ENCODE assay signal across 8 cellular contexts in genomic region chr3:135966349-135966695, GRCh38. TPM values are rescaled to one million over a fixed set of nuclear protein-coding genes. Genes with fewer than 3 reads are reported as not detected.
DNase-seq lines count a peak whose midpoint lies in the region; ATAC-seq and TF ChIP-seq lines count a peak whose summit lies in the region.

No MANE protein-coding gene starts in this region.

- H4K20me1 ChIP-seq in BLaER1 treated with 17β-estradiol and CSF1 and Interleukin-3, amounts not matched to agents 10 nM and 100 nM: no peaks in the 10 kb centered on the region
- 0 out of 2 replicates have a peak, but pooled peaks cover 5% of the 10 kb centered on the region for H4K20me1 ChIP-seq in GM23338 (replicated peaks; ENCODE audit: insufficient read depth)

- peak; percentile 37 for ATAC-seq in GM23338
- ATAC-seq in GM18873 (IDR thresholded peaks at IDR 0.05; ENCODE audit: low FRiP score, unreplicated experiment): no peak

- no peak overlapping the region for H3K4ac ChIP-seq in neuronal stem cell (ENCODE audit: low read length)

- peaks cover 40% of the 10 kb centered on the region for H3K4me1 Mint-ChIP-seq in GM23338

- H3K9me3 Mint-ChIP-seq in GM23338: peaks cover 3% of the 10 kb centered on the region

- H3K9me3 ChIP-seq in BLaER1 treated with 17β-estradiol and CSF1 and Interleukin-3, amounts not matched to agents 10 nM and 100 nM (replicated peaks in 1 of 11): peaks cover 1 to 15% (median 7%) of the 10 kb centered on the region in 11 experiments; a peak in 19 of 22 replicates
- H3K9me3 ChIP-seq in SK-N-MC (ENCODE audit: low read depth, low read length): no peaks in the 10 kb centered on the region
- H3K9me3 ChIP-seq in neuronal stem cell (replicated peaks in 1 of 2; ENCODE audit: control insufficient read depth in 2 of 2, insufficient read depth in 1 of 2, low read depth in 1 of 2, low read length in 2 of 2): no peaks in the 10 kb centered on the region

- no peaks in the 10 kb centered on the region for H3K36me3 ChIP-seq in BLaER1 treated with 17β-estradiol and CSF1 and Interleukin-3, amounts not matched to agents 10 nM and 100 nM
- H3K36me3 ChIP-seq in GM23338 (ENCODE audit: insufficient read depth): no peaks in the 10 kb centered on the region
- no peaks in the 10 kb centered on the region for H3K36me3 ChIP-seq in SK-N-MC (ENCODE audit: insufficient read depth, low read length)
- H3K36me3 ChIP-seq in neuronal stem cell (replicated peaks in 1 of 2; ENCODE audit: control insufficient read depth in 2 of 2, insufficient read depth in 2 of 2, low read length in 2 of 2): no peaks in the 10 kb centered on the region

- peak overlapping the region; percentile 86 for H3K4me3 Mint-ChIP-seq in GM23338

- H3K14ac ChIP-seq in neuronal stem cell (ENCODE audit: low read length): no peak overlapping the region

- H3K36me3 Mint-ChIP-seq in GM23338 (ENCODE audit: low read depth): peaks cover under 1% of the 10 kb centered on the region; the same call in 2 of the 3 replicates

- H3K9me2 ChIP-seq in GM23338 (ENCODE audit: insufficient read depth): peaks cover 15% of the 10 kb centered on the region

- 0 out of 4 replicates have a peak, but pooled peaks of 1 of the 2 experiments have one; percentile 3 for TF ChIP-seq CTCF in GM23338 (conservative IDR thresholded peaks at IDR 0.05; ENCODE audit: low read depth in 2 of 2)
- no peak for TF ChIP-seq CTCF in fibroblast of mammary gland (conservative IDR thresholded peaks at IDR 0.05; ENCODE audit: control insufficient read depth, insufficient read depth, low read depth, low read length)

- H2BK120ac ChIP-seq in neuronal stem cell (ENCODE audit: low read depth, low read length): no peak overlapping the region

- H2BK12ac ChIP-seq in neuronal stem cell (ENCODE audit: low read length): no peak overlapping the region

- H3K18ac ChIP-seq in neuronal stem cell (ENCODE audit: low read length): peak overlapping the region; percentile 97

- H3K23ac ChIP-seq in neuronal stem cell (ENCODE audit: low read depth, low read length, poor library complexity): peak overlapping the region; percentile 69

- WGBS in neuronal stem cell (ENCODE audit: extremely low coverage in 2 of 2, insufficient read length in 2 of 2, insufficient replicate concordance in 1 of 2), 2 donors: no CpG with 5 or more reads among the region's 29 CpGs

- H3K27me3 Mint-ChIP-seq in GM23338 (ENCODE audit: insufficient read depth, low read depth, poor library complexity): peaks cover 7% of the 10 kb centered on the region

- H4K8ac ChIP-seq in neuronal stem cell (ENCODE audit: low read depth, low read length): no peak overlapping the region

- DNase-seq in GM23338 (ENCODE audit: low spot score) (peak; percentile 72), SK-N-MC (ENCODE audit: low read depth, low spot score) (no peak), fibroblast of mammary gland (ENCODE audit: low read depth) (peak; percentile 31), neuronal stem cell (ENCODE audit: low spot score) (no peak), G401 (ENCODE audit: low spot score) (no peak), iPS-NIHi11 (ENCODE audit: low spot score) (no peak)

- H2AFZ ChIP-seq in GM23338: peak overlapping the region; percentile 90
- H2AFZ ChIP-seq in neuronal stem cell (ENCODE audit: low read length): peak overlapping the region; percentile 98

- no peaks in the 10 kb centered on the region; the same call in 1 of the 2 replicates for H3F3A ChIP-seq in GM23338 (replicated peaks; ENCODE audit: low read depth)

- H3K4me1 ChIP-seq in BLaER1 treated with 17β-estradiol and CSF1 and Interleukin-3, amounts not matched to agents 10 nM and 100 nM: peaks cover 0 to 13% (median 6%) of the 10 kb centered on the region in 10 experiments; a peak in 12 of 20 replicates
- peaks cover 26% of the 10 kb centered on the region for H3K4me1 ChIP-seq in GM23338 (ENCODE audit: insufficient read depth)
- peaks cover 2 to 12% of the 10 kb centered on the region in 2 donors for H3K4me1 ChIP-seq in neuronal stem cell (ENCODE audit: control insufficient read depth in 2 of 2, insufficient read depth in 1 of 2, low read depth in 1 of 2, low read length in 2 of 2)

- peak overlapping the region; percentile 62 to 77 (median 71) for H3K9ac ChIP-seq in BLaER1 treated with 17β-estradiol and CSF1 and Interleukin-3, amounts not matched to agents 10 nM and 100 nM
- H3K9ac ChIP-seq in SK-N-MC (ENCODE audit: insufficient read length) (peak overlapping the region; percentile 76), neuronal stem cell (ENCODE audit: low read depth, low read length, poor library complexity) (peak overlapping the region; percentile 94)

- H2BK5ac ChIP-seq in neuronal stem cell (ENCODE audit: low read length): no peak overlapping the region

- peak overlapping the region; percentile 56 to 76 (median 68) for H3K4me3 ChIP-seq in BLaER1 treated with 17β-estradiol and CSF1 and Interleukin-3, amounts not matched to agents 10 nM and 100 nM
- H3K4me3 ChIP-seq in GM23338 (peak overlapping the region; percentile 77), SK-N-MC (peak overlapping the region; percentile 92), fibroblast of mammary gland (ENCODE audit: control insufficient read depth, low read depth, low read length) (peak overlapping the region; percentile 67), neuronal stem cell (ENCODE audit: low read length in 2 of 2) (peak overlapping the region; percentile 81 to 92)

- peaks cover 46% of the 10 kb centered on the region for H3K79me2 ChIP-seq in GM23338 (replicated peaks; ENCODE audit: insufficient read depth)

- H3K4me2 ChIP-seq in BLaER1 treated with 17β-estradiol and CSF1 and Interleukin-3, amounts not matched to agents 10 nM and 100 nM: peak overlapping the region; percentile 65 to 82 (median 77)
- H3K4me2 ChIP-seq in GM23338 (peak overlapping the region; percentile 87), neuronal stem cell (ENCODE audit: insufficient read depth, low read length, poor library complexity, severe bottlenecking) (peak overlapping the region; percentile 67)

- H3K27me3 ChIP-seq in BLaER1 treated with 17β-estradiol and CSF1 and Interleukin-3, amounts not matched to agents 10 nM and 100 nM: no peaks in the 10 kb centered on the region
- H3K27me3 ChIP-seq in GM23338 (ENCODE audit: insufficient read depth) (no peaks in the 10 kb centered on the region), neuronal stem cell (ENCODE audit: control insufficient read depth in 3 of 3, insufficient read depth in 3 of 3, low read depth in 1 of 3, low read length in 3 of 3) (no peaks in the 10 kb centered on the region)

- H3K27ac ChIP-seq in BLaER1 treated with 17β-estradiol and CSF1 and Interleukin-3, amounts not matched to agents 10 nM and 100 nM: peak overlapping the region in 8 of 11 experiments; percentile 11 to 59 (median 43); a peak in 11 of 22 replicates
- peak overlapping the region; percentile 93 for H3K27ac ChIP-seq in GM23338 (ENCODE audit: low read depth)
- H3K27ac ChIP-seq in SK-N-MC: no peak overlapping the region
- peak overlapping the region; percentile 93 for H3K27ac ChIP-seq in neuronal stem cell (replicated peaks; ENCODE audit: low read length)

- H3K27ac Mint-ChIP-seq in GM23338: peak overlapping the region; percentile 85

- in situ Hi-C loops in G401 (cut with HindIII; ENCODE audit: low sequenced_read_pairs): no loop called here

- H2AK5ac ChIP-seq in neuronal stem cell (ENCODE audit: low read depth, low read length): no peak overlapping the region

- peaks cover 2% of the 10 kb centered on the region for H3K79me1 ChIP-seq in neuronal stem cell (ENCODE audit: low read depth, low read length)

- no peak overlapping the region for H2BK15ac ChIP-seq in neuronal stem cell (ENCODE audit: low read length)

- no peak overlapping the region for H4K91ac ChIP-seq in neuronal stem cell (ENCODE audit: low read depth, low read length, poor library complexity)

TF ChIP-seq in GM23338, 12 proteins besides CTCF, POLR2A, EP300 and RAD21:
- no peak for TF ChIP-seq STAT1 (IDR thresholded peaks at IDR 0.05; ENCODE audit: unreplicated experiment)

RNA-seq across cellular contexts. Expression of gene PPP2R3A, which starts 0.8 kb away (rescaled TPM):
- 15.2 and 15.4 TPM in 2 replicates for total RNA-seq in GM23338 (2014; rRNA removed; shearing (Covaris generic))
- 4.5 and 6.4 TPM in 2 replicates for polyA plus RNA-seq in GM23338 (2016; fragmentation: Nextera tagmentation; extraction: Ambion mirVana)
- 15.3 TPM for polyA plus RNA-seq in neuronal stem cell (2013, experiment 1 of 2)
- 15.4 TPM for polyA plus RNA-seq in neuronal stem cell (2013, experiment 2 of 2)
- total RNA-seq in G401 (2014; rRNA removed; shearing (Covaris generic)): 0.88 and 3.6 TPM in 2 replicates

Comparison
In these comparisons a context has a peak if more than half of its experiments do, and no peak if none do; other contexts are left out.
1. DNase-seq: peak in GM23338 (single experiment) and fibroblast of mammary gland (single experiment); none in SK-N-MC (single experiment), neuronal stem cell (single experiment), G401 (single experiment) and iPS-NIHi11 (single experiment).
2. Peak in every context shown above with its lines, with median percentiles within 50 percentile points of each other: H3K4me2 ChIP-seq, H3K4me3 ChIP-seq and H3K9ac ChIP-seq.